ENCODE assay signal across 8 cellular contexts in the genomic region with DNA sequence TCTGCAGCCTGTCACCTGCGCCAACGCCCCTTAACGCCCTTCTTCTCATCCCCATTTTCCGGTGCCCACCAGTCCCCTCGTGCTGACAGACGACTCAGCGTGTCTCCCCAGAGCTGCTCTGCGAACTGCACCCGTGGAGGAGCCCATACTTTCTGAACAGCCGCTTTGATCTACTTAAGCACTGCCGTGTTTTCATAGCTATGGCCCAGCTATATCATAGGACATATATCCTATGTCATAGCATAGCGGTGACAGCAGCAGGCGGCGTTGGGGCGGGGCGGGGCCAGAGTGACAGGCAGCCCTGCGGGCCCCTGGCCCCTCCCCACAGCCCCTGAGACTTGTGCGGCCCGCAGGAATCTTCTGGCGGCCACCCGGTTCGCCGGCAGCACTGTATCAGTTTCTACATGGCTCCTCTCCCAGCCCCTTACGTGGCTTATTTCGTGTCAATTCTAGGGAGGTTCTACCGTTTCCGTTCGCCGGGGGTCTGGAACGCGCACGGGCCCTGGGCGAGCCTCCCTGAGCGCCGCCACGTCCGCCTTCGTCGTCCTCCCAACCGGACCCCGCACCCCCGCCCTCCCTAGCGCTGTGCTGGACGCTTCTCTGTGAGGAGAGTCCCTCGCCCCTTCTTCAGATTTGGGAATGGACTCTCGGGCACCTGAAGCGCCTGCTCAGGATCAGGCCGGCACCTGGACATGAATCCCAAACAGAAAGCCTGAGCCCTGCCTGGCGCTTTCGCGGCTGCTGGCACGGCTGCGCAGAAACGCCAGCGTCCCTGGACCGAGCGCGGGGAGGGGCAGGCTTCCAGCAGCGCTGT. TPM values are rescaled to one million over a fixed set of nuclear protein-coding genes. Genes with fewer than 3 reads are reported as not detected.
DNase-seq lines count a peak whose midpoint lies in the region; ATAC-seq and TF ChIP-seq lines count a peak whose summit lies in the region.

No MANE protein-coding gene starts in this region.

- H3K27ac ChIP-seq in SK-N-MC (no peak overlapping the region), urinary bladder (ENCODE audit: low read depth) (peak overlapping the region; percentile 84)

- H3K36me3 ChIP-seq in HAP-1 (replicated peaks) (no peaks in the 10 kb centered on the region), MG63 (no peaks in the 10 kb centered on the region), SK-N-MC (ENCODE audit: insufficient read depth, low read length) (no peaks in the 10 kb centered on the region), urinary bladder (ENCODE audit: insufficient read depth) (no peaks in the 10 kb centered on the region)

- H3K9me3 ChIP-seq in HAP-1 (no peaks in the 10 kb centered on the region), MG63 (no peaks in the 10 kb centered on the region), SK-N-MC (ENCODE audit: low read depth, low read length) (no peaks in the 10 kb centered on the region)

- H3K27me3 Mint-ChIP-seq in activated naive CD8-positive, alpha-beta T cell treated with anti-CD3 and anti-CD28 coated beads, Interleukin-2, amount 10 ng/mL, durations not matched to agents 7 days and 5 days, result peaks cover 13% of the 10 kb centered on the region
- H3K27me3 Mint-ChIP-seq in osteocyte (ENCODE audit: unreplicated experiment), result peaks cover 5% of the 10 kb centered on the region

- H3K36me3 Mint-ChIP-seq in activated naive CD8-positive, alpha-beta T cell treated with anti-CD3 and anti-CD28 coated beads, Interleukin-2, amount 10 ng/mL, durations not matched to agents 7 days and 5 days, result peaks cover 5% of the 10 kb centered on the region
- H3K36me3 Mint-ChIP-seq in osteocyte (ENCODE audit: unreplicated experiment), result no peaks in the 10 kb centered on the region

- POLR2A ChIA-PET in activated naive CD8-positive, alpha-beta T cell treated with anti-CD3 and anti-CD28 coated beads, Interleukin-2, amount 10 ng/mL, durations not matched to agents 7 days and 5 days (lab: Charles Lee), result interaction anchor here (1.4 to 3.0 kb wide), 4 partner anchors 12 to 49 kb away, joined by 4 to 19 read pairs (median 10); a partner anchor contains a TSS

- no peaks in the 10 kb centered on the region for H3K9me3 Mint-ChIP-seq in activated naive CD8-positive, alpha-beta T cell treated with anti-CD3 and anti-CD28 coated beads, Interleukin-2, amount 10 ng/mL, durations not matched to agents 7 days and 5 days
- no peaks in the 10 kb centered on the region for H3K9me3 Mint-ChIP-seq in osteocyte (ENCODE audit: unreplicated experiment)

- DNase-seq in GM04503 (ENCODE audit: low read depth) (peak; percentile 21), HAP-1 (ENCODE audit: low spot score in 2 of 2) (peak; percentile 59 to 89), MG63 (peak; percentile 69), SK-N-MC (ENCODE audit: low read depth, low spot score) (no peak), Right ventricle myocardium superior (peak; percentile 92), osteocyte (ENCODE audit: extremely low spot score, unreplicated experiment) (peak; percentile 88)
- peak; percentile 80 for DNase-seq in activated naive CD8-positive, alpha-beta T cell treated with anti-CD3 and anti-CD28 coated beads, Interleukin-2, amount 10 ng/mL, durations not matched to agents 7 days and 5 days

- H3K27me3 ChIP-seq in HAP-1 (ENCODE audit: low read depth) (no peaks in the 10 kb centered on the region), MG63 (no peaks in the 10 kb centered on the region)

- H3K4me1 Mint-ChIP-seq in activated naive CD8-positive, alpha-beta T cell treated with anti-CD3 and anti-CD28 coated beads, Interleukin-2, amount 10 ng/mL, durations not matched to agents 7 days and 5 days, result peaks cover 4% of the 10 kb centered on the region
- H3K4me1 Mint-ChIP-seq in osteocyte (ENCODE audit: unreplicated experiment), result peaks cover 13% of the 10 kb centered on the region

- peak overlapping the region; percentile 92 for H3K27ac Mint-ChIP-seq in activated naive CD8-positive, alpha-beta T cell treated with anti-CD3 and anti-CD28 coated beads, Interleukin-2, amount 10 ng/mL, durations not matched to agents 7 days and 5 days
- H3K27ac Mint-ChIP-seq in osteocyte (ENCODE audit: unreplicated experiment), result peak overlapping the region; percentile 86

- WGBS in urinary bladder, result under 1% methylated on average over 59 of the region's 59 CpGs

- intact Hi-C loops in Right ventricle myocardium superior (cut with DNase I), result loop anchor here (5.0 kb wide), 1 partner anchor 39 kb away; no protein-coding TSS in a partner anchor

- peaks cover 7% of the 10 kb centered on the region for H3K4me1 ChIP-seq in HAP-1
- no peaks in the 10 kb centered on the region for H3K4me1 ChIP-seq in urinary bladder (ENCODE audit: insufficient read depth)

- in situ Hi-C loops in HAP-1 (cut with MboI; ENCODE audit: low sequenced_read_pairs), result no loop called here

- H3K4me3 ChIP-seq in HAP-1 (peak overlapping the region; percentile 56), MG63 (peak overlapping the region; percentile 54), SK-N-MC (peak overlapping the region; percentile 66), urinary bladder (ENCODE audit: low read depth, low read length) (peak overlapping the region; percentile 73)

- peak; percentile 96 for ATAC-seq in activated naive CD8-positive, alpha-beta T cell treated with anti-CD3 and anti-CD28 coated beads, Interleukin-2, amount 10 ng/mL, durations not matched to agents 7 days and 5 days (ENCODE audit: low read depth)
- ATAC-seq in Right ventricle myocardium superior (ENCODE audit: poor library complexity), result peak; percentile 91

- TF ChIP-seq CTCF in osteocyte (IDR thresholded peaks at IDR 0.05), result peak; percentile 7

- H3K4me3 Mint-ChIP-seq in activated naive CD8-positive, alpha-beta T cell treated with anti-CD3 and anti-CD28 coated beads, Interleukin-2, amount 10 ng/mL, durations not matched to agents 7 days and 5 days, result peak overlapping the region; percentile 93
- H3K4me3 Mint-ChIP-seq in osteocyte (ENCODE audit: unreplicated experiment), result peak overlapping the region; percentile 82

- H3K9ac ChIP-seq in SK-N-MC (ENCODE audit: insufficient read length), result no peak overlapping the region

RNA-seq across cellular contexts. Expression of a gene that starts 35.4 kb away (rescaled TPM):
- 8.4 and 66.1 TPM in 2 replicates for total RNA-seq in MG63 (2014; rRNA removed; shearing (Covaris generic); ENCODE audit: low replicate concordance)
- total RNA-seq in activated naive CD8-positive, alpha-beta T cell treated with anti-CD3 and anti-CD28 coated beads, Interleukin-2, amount 10 ng/mL, durations not matched to agents 7 days and 5 days, result 10 to 100 TPM; 57.7 to 64.5 TPM
- 15.7 TPM for total RNA-seq in Right ventricle myocardium superior
- 30.2 and 31.5 TPM in 2 replicates for total RNA-seq in osteocyte
- total RNA-seq in urinary bladder, result 28.6 TPM
- polyA plus RNA-seq in urinary bladder, result 42.4 TPM

RNA-seq across cellular contexts. Expression of a gene that starts 48.6 kb away (rescaled TPM):
- total RNA-seq in MG63 (2014; rRNA removed; shearing (Covaris generic); ENCODE audit: low replicate concordance), result 115 and 179 TPM in 2 replicates
- total RNA-seq in activated naive CD8-positive, alpha-beta T cell treated with anti-CD3 and anti-CD28 coated beads, Interleukin-2, amount 10 ng/mL, durations not matched to agents 7 days and 5 days, result 10 to 100 TPM; 64.9 to 65.8 TPM
- total RNA-seq in Right ventricle myocardium superior (60.2 TPM), osteocyte (46.4 and 48.5 TPM in 2 replicates), urinary bladder (22.3 TPM)
- 102 TPM for polyA plus RNA-seq in urinary bladder
